10 cellular contexts compared by ENCODE assay signal in genomic region chr12:118166946-118167345, GRCh38. TPM values are rescaled to one million over a fixed set of nuclear protein-coding genes. Genes with fewer than 3 reads are reported as not detected.
DNase-seq lines count a peak whose midpoint lies in the region; ATAC-seq and TF ChIP-seq lines count a peak whose summit lies in the region.
"Had no signal": no experiment of that assay in that cellular context is flagged by ENCODE, and none has a peak within 500 bp of the region (broad histone marks: within the 10 kb centered on the region; RNA-seq: fewer than 3 reads in every experiment).

No MANE protein-coding gene starts in this region.

- peaks cover 13 to 15% of the 10 kb centered on the region in 2 donors for H3K4me1 Mint-ChIP-seq in natural killer cell treated with Interleukin-12 subunit alpha and Interleukin-12 subunit beta and Interleukin-15 and Interleukin-18, amount 100 ng/mL, for 72 hours (ENCODE audit: low read depth in 2 of 2)
- H3K4me1 Mint-ChIP-seq in natural killer cell, result peaks cover 0 to 4% of the 10 kb centered on the region in 2 donors

- peak overlapping the region in 1 of 2 donors; percentile 53 for H3K27ac Mint-ChIP-seq in natural killer cell treated with Interleukin-12 subunit alpha and Interleukin-12 subunit beta and Interleukin-15 and Interleukin-18, amount 100 ng/mL, for 72 hours
- no peak overlapping the region for H3K27ac Mint-ChIP-seq in natural killer cell

- peak overlapping the region; percentile 62 for H3K4me3 Mint-ChIP-seq in natural killer cell treated with Interleukin-12 subunit alpha and Interleukin-12 subunit beta and Interleukin-15 and Interleukin-18, amount 100 ng/mL, for 72 hours
- H3K4me3 Mint-ChIP-seq in natural killer cell, result no peak overlapping the region

- peaks cover 38% of the 10 kb centered on the region for H3K36me3 Mint-ChIP-seq in natural killer cell treated with Interleukin-12 subunit alpha and Interleukin-12 subunit beta and Interleukin-15 and Interleukin-18, amount 100 ng/mL, for 72 hours
- H3K36me3 Mint-ChIP-seq in natural killer cell, result peaks cover 36% of the 10 kb centered on the region

- H3K27ac ChIP-seq in lower lobe of right lung, result no peak overlapping the region
- H3K27ac ChIP-seq: VCaP had no signal

- no peak overlapping the region for H3K4me3 ChIP-seq in lower lobe of right lung
- H3K4me3 ChIP-seq: lung had no signal

- peaks cover 67% of the 10 kb centered on the region for H3K36me3 ChIP-seq in lower lobe of right lung

- H3K27me3 ChIP-seq in lower lobe of right lung (ENCODE audit: low read depth), result no peaks in the 10 kb centered on the region

- TF ChIP-seq CTCF in natural killer cell (IDR thresholded peaks at IDR 0.05), result no peak
- TF ChIP-seq CTCF in lower lobe of right lung (IDR thresholded peaks at IDR 0.05), result no peak

- H3K9me3 Mint-ChIP-seq in natural killer cell treated with Interleukin-12 subunit alpha and Interleukin-12 subunit beta and Interleukin-15 and Interleukin-18, amount 100 ng/mL, for 72 hours, result no peaks in the 10 kb centered on the region
- H3K9me3 Mint-ChIP-seq in natural killer cell, result no peaks in the 10 kb centered on the region

- intact Hi-C loops in natural killer cell (cut with micrococcal nuclease) (no loop called here), lower lobe of right lung (cut with DNase I) (no loop called here)

- no peaks in the 10 kb centered on the region for H3K27me3 Mint-ChIP-seq in natural killer cell treated with Interleukin-12 subunit alpha and Interleukin-12 subunit beta and Interleukin-15 and Interleukin-18, amount 100 ng/mL, for 72 hours
- H3K27me3 Mint-ChIP-seq in natural killer cell (ENCODE audit: low read depth in 2 of 2), result no peaks in the 10 kb centered on the region

- no peaks in the 10 kb centered on the region for H3K9me3 ChIP-seq in lower lobe of right lung

- peak; percentile 50 to 95 for ATAC-seq in natural killer cell treated with Interleukin-12 subunit alpha and Interleukin-12 subunit beta and Interleukin-15 and Interleukin-18, amount 100 ng/mL, for 72 hours
- ATAC-seq in natural killer cell (no peak), GM21825 (IDR thresholded peaks at IDR 0.05; ENCODE audit: unreplicated experiment) (peak; percentile 96), HG03439 (IDR thresholded peaks at IDR 0.05; ENCODE audit: unreplicated experiment) (peak; percentile 98), lower lobe of right lung (no peak)

- DNase-seq in natural killer cell treated with Interleukin-12 subunit alpha and Interleukin-12 subunit beta and Interleukin-15 and Interleukin-18, amount 100 ng/mL, for 72 hours (ENCODE audit: low spot score), result no peak
- no peak for DNase-seq in natural killer cell
- DNase-seq in AG20443 (ENCODE audit: low spot score), result no peak
- DNase-seq in lower lobe of right lung, result no peak
- no peak for DNase-seq in iPS-NIHi7 (ENCODE audit: extremely low spot score)
- no peak for DNase-seq in NCI-H524 treated with DMSO at 0.1 percent for 48 hours (lab: John Stamatoyannopoulos, UW)

- H3K4me1 ChIP-seq in lower lobe of right lung, result no peaks in the 10 kb centered on the region

RNA-seq across cellular contexts. Expression of gene PEBP1, which starts 31.0 kb away (rescaled TPM):
- 100 to 1,000 TPM in 1 of 2 donors, 10 to 100 TPM in 1; 57.2 to 137 TPM for total RNA-seq in natural killer cell treated with Interleukin-12 subunit alpha and Interleukin-12 subunit beta and Interleukin-15 and Interleukin-18, amount 100 ng/mL, for 72 hours
- total RNA-seq in natural killer cell, result 10 to 100 TPM; 38.0 to 54.0 (median 41.4) TPM
- 194 TPM for total RNA-seq in lower lobe of right lung

Comparison
In these comparisons a context has a peak if more than half of its experiments do, and no peak if none do; other contexts are left out.
1. ATAC-seq: peak in natural killer cell treated with Interleukin-12 subunit alpha and Interleukin-12 subunit beta and Interleukin-15 and Interleukin-18, amount 100 ng/mL, for 72 hours (2 of 2), GM21825 (single experiment) and HG03439 (single experiment); none in natural killer cell (0 of 3) and lower lobe of right lung (0 of 2).